Comparison of ENCODE assay signal across 35 cellular contexts in genomic region chr4:131013226-131013625, GRCh38.
"Had no signal": no experiment of that assay in that cellular context is flagged by ENCODE, and none has a peak within 500 bp of the region (broad histone marks: within the 10 kb centered on the region; RNA-seq: fewer than 3 reads in every experiment).

No MANE protein-coding gene starts in this region.

- H3K9me3 ChIP-seq: adrenal gland had no signal

- H3K27ac Mint-ChIP-seq: activated CD4-positive, alpha-beta memory T cell treated with anti-CD3 and anti-CD28 coated beads, Interleukin-2, amount 10 ng/mL, durations not matched to agents 7 days and 5 days; activated CD4-positive, alpha-beta T cell treated with anti-CD3 and anti-CD28 coated beads for 36 hours; activated CD4-positive, alpha-beta T cell treated with anti-CD3 and anti-CD28 coated beads, Interleukin-2, amount 10 ng/mL, durations not matched to agents 7 days and 5 days; activated CD8-positive, alpha-beta memory T cell treated with anti-CD3 and anti-CD28 coated beads, Interleukin-2, amount 10 ng/mL, durations not matched to agents 7 days and 5 days; activated CD8-positive, alpha-beta T cell treated with anti-CD3 and anti-CD28 coated beads, Interleukin-2, amount 10 ng/mL, durations not matched to agents 7 days and 5 days; activated naive CD4-positive, alpha-beta T cell treated with anti-CD3 and anti-CD28 coated beads for 36 hours; activated naive CD4-positive, alpha-beta T cell treated with anti-CD3 and anti-CD28 coated beads, Interleukin-2, amount 50 U/mL, for 72 hours; activated naive CD8-positive, alpha-beta T cell treated with anti-CD3 and anti-CD28 coated beads for 36 hours; activated T-cell treated with anti-CD3 and anti-CD28 coated beads, Interleukin-2, amount 50 U/mL, for 24 hours; activated T-helper 2 cell treated with anti-CD3 and anti-CD28 coated beads, Interferon-gamma antibody, Interleukin-2, Interleukin-4, amounts not matched to agents 10 μg/mL and 5 μg/mL and 100 μg/mL, durations not matched to agents 14 hours and 24 hours and 36 hours; T-helper 1 cell treated with Interleukin-12 subunit alpha and Interleukin-12 subunit beta and Interleukin-4 antibody, amounts not matched to agents 30 μg/mL and 1 μg/mL, for 36 hours; T-helper 2 cell treated with Interferon-gamma antibody and Interleukin-4, amounts not matched to agents 5 μg/mL and 100 μg/mL, for 36 hours had no signal

- H3K36me3 Mint-ChIP-seq: activated CD8-positive, alpha-beta memory T cell treated with anti-CD3 and anti-CD28 coated beads, Interleukin-2, amount 10 ng/mL, durations not matched to agents 7 days and 5 days; activated naive CD4-positive, alpha-beta T cell treated with anti-CD3 and anti-CD28 coated beads, Interleukin-2, amount 50 U/mL, for 72 hours; activated naive CD8-positive, alpha-beta T cell treated with anti-CD3 and anti-CD28 coated beads for 36 hours had no signal

- H3K27ac ChIP-seq: adrenal gland, body of pancreas, brain microvascular endothelial cell, breast epithelium, VCaP had no signal

- H3K4me1 ChIP-seq: adrenal gland, body of pancreas, breast epithelium had no signal

- H3K4me3 ChIP-seq: adrenal gland, body of pancreas, breast epithelium had no signal

- H3K36me3 ChIP-seq: adrenal gland, brain microvascular endothelial cell, breast epithelium had no signal

- DNase-seq: activated CD4-positive, alpha-beta memory T cell treated with anti-CD3 and anti-CD28 coated beads, Interleukin-2, amount 10 ng/mL, durations not matched to agents 7 days and 5 days; activated CD4-positive, alpha-beta T cell treated with anti-CD3 and anti-CD28 coated beads for 1 hour; activated CD4-positive, alpha-beta T cell treated with anti-CD3 and anti-CD28 coated beads for 36 hours; activated CD4-positive, alpha-beta T cell treated with anti-CD3 and anti-CD28 coated beads for 48 hours; activated CD4-positive, alpha-beta T cell treated with anti-CD3 and anti-CD28 coated beads, Interleukin-2, amount 10 ng/mL, durations not matched to agents 7 days and 5 days; activated CD4-positive, alpha-beta T cell treated with anti-CD3 and anti-CD28 coated beads, Interleukin-2, amount 50 U/mL, for 48 hours; activated CD4-positive, CD25-positive, alpha-beta regulatory T cell; activated CD8-positive, alpha-beta memory T cell treated with anti-CD3 and anti-CD28 coated beads for 24 hours; activated CD8-positive, alpha-beta memory T cell treated with anti-CD3 and anti-CD28 coated beads, Interleukin-2, amount 10 ng/mL, durations not matched to agents 7 days and 5 days; activated CD8-positive, alpha-beta memory T cell treated with anti-CD3 and anti-CD28 coated beads, Interleukin-2, amount 50 U/mL, for 48 hours; activated CD8-positive, alpha-beta T cell treated with anti-CD3 and anti-CD28 coated beads, Interleukin-2, amount 10 ng/mL, durations not matched to agents 7 days and 5 days; activated effector memory CD4-positive, alpha-beta T cell treated with Interleukin-2 at 50 U/mL for 16 hours; activated gamma-delta T cell treated with Interleukin-2 at 50 U/mL for 16 hours; activated naive CD4-positive, alpha-beta T cell; activated naive CD4-positive, alpha-beta T cell treated with anti-CD3 and anti-CD28 coated beads for 36 hours; activated naive CD4-positive, alpha-beta T cell treated with anti-CD3 and anti-CD28 coated beads, Interleukin-2, amount 50 U/mL, for 16 hours; activated naive CD8-positive, alpha-beta T cell treated with anti-CD3 and anti-CD28 coated beads for 36 hours; activated T-cell treated with anti-CD3 and anti-CD28 coated beads, Interleukin-2, amount 50 U/mL, for 24 hours; activated T-cell treated with anti-CD3 and anti-CD28 coated beads, Interleukin-2, amount 50 U/mL, for 48 hours; adrenal gland; amniotic stem cell; aorta; body of pancreas; brain microvascular endothelial cell; central memory CD4-positive, alpha-beta T cell; T-helper 1 cell; T-helper 2 cell; T-helper 9 cell had no signal

- H3K4me3 Mint-ChIP-seq: activated CD4-positive, alpha-beta memory T cell treated with anti-CD3 and anti-CD28 coated beads, Interleukin-2, amount 10 ng/mL, durations not matched to agents 7 days and 5 days; activated CD4-positive, alpha-beta T cell treated with anti-CD3 and anti-CD28 coated beads for 36 hours; activated CD4-positive, alpha-beta T cell treated with anti-CD3 and anti-CD28 coated beads, Interleukin-2, amount 10 ng/mL, durations not matched to agents 7 days and 5 days; activated CD8-positive, alpha-beta memory T cell treated with anti-CD3 and anti-CD28 coated beads, Interleukin-2, amount 10 ng/mL, durations not matched to agents 7 days and 5 days; activated CD8-positive, alpha-beta T cell treated with anti-CD3 and anti-CD28 coated beads, Interleukin-2, amount 10 ng/mL, durations not matched to agents 7 days and 5 days; activated naive CD4-positive, alpha-beta T cell treated with anti-CD3 and anti-CD28 coated beads for 36 hours; activated naive CD8-positive, alpha-beta T cell treated with anti-CD3 and anti-CD28 coated beads for 36 hours; activated T-cell treated with anti-CD3 and anti-CD28 coated beads, Interleukin-2, amount 50 U/mL, for 24 hours; T-helper 1 cell treated with Interleukin-12 subunit alpha and Interleukin-12 subunit beta and Interleukin-4 antibody, amounts not matched to agents 30 μg/mL and 1 μg/mL, for 36 hours; T-helper 2 cell treated with Interferon-gamma antibody and Interleukin-4, amounts not matched to agents 5 μg/mL and 100 μg/mL, for 36 hours had no signal

- ATAC-seq: activated CD4-positive, alpha-beta T cell treated with anti-CD3 and anti-CD28 coated beads for 36 hours; activated CD4-positive, CD25-positive, alpha-beta regulatory T cell treated with anti-CD3 and anti-CD28 coated beads, Interleukin-2, amount 50 U/mL, for 24 hours; activated CD8-positive, alpha-beta memory T cell treated with anti-CD3 and anti-CD28 coated beads, Interleukin-2, amount 10 ng/mL, durations not matched to agents 7 days and 5 days; activated CD8-positive, alpha-beta T cell treated with anti-CD3 and anti-CD28 coated beads, Interleukin-2, amount 10 ng/mL, durations not matched to agents 7 days and 5 days; activated naive CD4-positive, alpha-beta T cell treated with anti-CD3 and anti-CD28 coated beads, Interleukin-2, amount 50 U/mL, for 72 hours; body of pancreas had no signal

- H3K27me3 Mint-ChIP-seq: activated CD4-positive, alpha-beta memory T cell treated with anti-CD3 and anti-CD28 coated beads, Interleukin-2, amount 10 ng/mL, durations not matched to agents 7 days and 5 days; activated CD4-positive, alpha-beta T cell treated with anti-CD3 and anti-CD28 coated beads for 36 hours; activated CD4-positive, alpha-beta T cell treated with anti-CD3 and anti-CD28 coated beads, Interleukin-2, amount 10 ng/mL, durations not matched to agents 7 days and 5 days; activated CD8-positive, alpha-beta memory T cell treated with anti-CD3 and anti-CD28 coated beads, Interleukin-2, amount 10 ng/mL, durations not matched to agents 7 days and 5 days; activated naive CD8-positive, alpha-beta T cell treated with anti-CD3 and anti-CD28 coated beads for 36 hours; activated T-cell treated with anti-CD3 and anti-CD28 coated beads, Interleukin-2, amount 50 U/mL, for 24 hours had no signal

- H3K9me3 Mint-ChIP-seq: activated CD4-positive, alpha-beta memory T cell treated with anti-CD3 and anti-CD28 coated beads, Interleukin-2, amount 10 ng/mL, durations not matched to agents 7 days and 5 days; activated CD4-positive, alpha-beta T cell treated with anti-CD3 and anti-CD28 coated beads, Interleukin-2, amount 10 ng/mL, durations not matched to agents 7 days and 5 days; activated naive CD4-positive, alpha-beta T cell treated with anti-CD3 and anti-CD28 coated beads, Interleukin-2, amount 50 U/mL, for 72 hours; T-helper 2 cell treated with Interferon-gamma antibody and Interleukin-4, amounts not matched to agents 5 μg/mL and 100 μg/mL, for 36 hours had no signal

- H3K4me1 Mint-ChIP-seq: activated CD4-positive, alpha-beta memory T cell treated with anti-CD3 and anti-CD28 coated beads, Interleukin-2, amount 10 ng/mL, durations not matched to agents 7 days and 5 days; activated CD4-positive, alpha-beta T cell treated with anti-CD3 and anti-CD28 coated beads for 36 hours; activated CD4-positive, alpha-beta T cell treated with anti-CD3 and anti-CD28 coated beads, Interleukin-2, amount 10 ng/mL, durations not matched to agents 7 days and 5 days; activated CD8-positive, alpha-beta memory T cell treated with anti-CD3 and anti-CD28 coated beads, Interleukin-2, amount 10 ng/mL, durations not matched to agents 7 days and 5 days; activated naive CD8-positive, alpha-beta T cell treated with anti-CD3 and anti-CD28 coated beads for 36 hours had no signal

- H3K27me3 ChIP-seq: adrenal gland, body of pancreas, brain microvascular endothelial cell, breast epithelium had no signal
